ENCODE assay signal across 17 cellular contexts in genomic region chr1:105874621-105875020, GRCh38.
DNase-seq lines count a peak whose midpoint lies in the region; ATAC-seq, FAIRE-seq and TF ChIP-seq lines count a peak whose summit lies in the region.
"Had no signal": no experiment of that assay in that cellular context is flagged by ENCODE, and none has a peak within 500 bp of the region (broad histone marks: within the 10 kb centered on the region; RNA-seq: fewer than 3 reads in every experiment).

No MANE protein-coding gene starts in this region.

- DNase-seq in GM12878 (ENCODE audit: low read depth, low spot score) (no peak), DMS153 treated with DMSO at 0.1 percent for 48 hours (lab: John Stamatoyannopoulos, UW; ENCODE audit: unreplicated experiment) (no peak), AG20443 (ENCODE audit: low spot score) (no peak)
- DNase-seq in stimulated activated CD4-positive, alpha-beta T cell treated with anti-CD3 and anti-CD28 coated beads, Interleukin-4, amount 100 ng/mL, for 24 hours, result no peak
- DNase-seq in stimulated activated CD4-positive, alpha-beta T cell treated with anti-CD3 and anti-CD28 coated beads, Interleukin-1b, Interleukin-23, amount 100 ng/mL, for 48 hours, result no peak
- DNase-seq: activated T-cell treated with anti-CD3 and anti-CD28 coated beads, Interleukin-2, amount 50 U/mL, for 1 hour; CD8-positive, alpha-beta T cell; NCI-H2081 treated with DMSO at 0.1 percent for 48 hours; NK-92 treated with Interleukin-12 subunit alpha and Interleukin-12 subunit beta, amount 100 ng/mL, for 24 hours had no signal

- H3K36me3 ChIP-seq in GM12878 (ENCODE audit: control insufficient read depth in 2 of 2, insufficient read depth in 2 of 2, low read length in 1 of 2), result no peaks in the 10 kb centered on the region
- H3K36me3 ChIP-seq: neural progenitor cell, thoracic aorta had no signal

- no peak overlapping the region for H3K4me3 ChIP-seq in GM12878
- H3K4me3 ChIP-seq: neural progenitor cell, skin epidermis, thoracic aorta had no signal

- peak; percentile 74 for ATAC-seq in GM18867 (IDR thresholded peaks at IDR 0.05; ENCODE audit: unreplicated experiment)
- peak; percentile 84 for ATAC-seq in GM21723 (IDR thresholded peaks at IDR 0.05; ENCODE audit: unreplicated experiment)
- ATAC-seq in HG03159 (IDR thresholded peaks at IDR 0.05; ENCODE audit: unreplicated experiment), result peak; percentile 96
- peak; percentile 29; the same call in 2 of the 3 replicates for ATAC-seq in GM12878
- ATAC-seq: activated CD4-positive, CD25-positive, alpha-beta regulatory T cell treated with anti-CD3 and anti-CD28 coated beads, Interleukin-2, amount 50 U/mL, for 24 hours; CD8-positive, alpha-beta T cell had no signal

- no peak overlapping the region for H3K27ac ChIP-seq in GM12878 (ENCODE audit: control insufficient read depth, insufficient read depth)
- H3K27ac ChIP-seq: KMS-11, neural progenitor cell, skin epidermis, thoracic aorta had no signal

- in situ Hi-C loops in GM12878 (cut with MboI), result no loop called here

- TF ChIP-seq CTCF in GM12878 (IDR thresholded peaks at IDR 0.05 in 2 of 3, conservative IDR thresholded peaks at IDR 0.05 in 1 of 3; ENCODE audit: control insufficient read depth in 2 of 3, extremely low read depth in 1 of 3, insufficient read depth in 1 of 3, low read depth in 3 of 3, low read length in 3 of 3), result no peak

- no peak for TF ChIP-seq RAD21 in GM12878 (IDR thresholded peaks at IDR 0.05; ENCODE audit: insufficient read depth, low read depth, low read length)

- H3K27me3 ChIP-seq in GM12878 (replicated peaks in 1 of 2; ENCODE audit: control insufficient read depth in 2 of 2, insufficient read depth in 2 of 2, low read length in 1 of 2), result no peaks in the 10 kb centered on the region
- H3K27me3 ChIP-seq: neural progenitor cell had no signal

- H2AFZ ChIP-seq in GM12878 (ENCODE audit: control insufficient read depth, low read depth, low read length), result no peak overlapping the region
- H2AFZ ChIP-seq: neural progenitor cell had no signal

- H3K4me1 ChIP-seq in GM12878 (ENCODE audit: control insufficient read depth, insufficient read depth, low read length), result no peaks in the 10 kb centered on the region
- H3K4me1 ChIP-seq: neural progenitor cell had no signal

- RAD21 ChIA-PET in GM12878 (lab: Charles Lee; ENCODE audit: unreplicated experiment), result no interaction called here

- intact Hi-C loops in GM12878 (cut with micrococcal nuclease; ENCODE audit: unreplicated experiment), result no loop called here

- SMC1A ChIA-PET in GM12878 (lab: Charles Lee; ENCODE audit: uncharacterized antibody, unreplicated experiment), result no interaction called here

- no peak for FAIRE-seq in GM12878 (lab: Jason Lieb, UNC)

- no peak for TF ChIP-seq POLR2A in GM12878 (IDR thresholded peaks at IDR 0.05; ENCODE audit: low read depth, low read length)

- H3K79me2 ChIP-seq in GM12878 (ENCODE audit: control insufficient read depth, insufficient read depth, low read length), result no peaks in the 10 kb centered on the region

- no peaks in the 10 kb centered on the region for H3K9me3 ChIP-seq in GM12878 (replicated peaks; ENCODE audit: control insufficient read depth, insufficient read depth, low read length)
- H3K9me3 ChIP-seq: thoracic aorta had no signal

- no peaks in the 10 kb centered on the region for H4K20me1 ChIP-seq in GM12878 (ENCODE audit: control insufficient read depth, insufficient read depth)

- TF ChIP-seq EP300 in GM12878 (IDR thresholded peaks at IDR 0.05; ENCODE audit: borderline replicate concordance in 1 of 2, control insufficient read depth in 1 of 2, low read depth in 2 of 2, low read length in 2 of 2), result no peak

- BruUV-seq in GM12878 (replicated peaks; lab: Mats Ljungman, UMichigan), result no TSS peak

- POLR2A ChIA-PET in GM12878 (lab: Charles Lee), result no interaction called here

- CTCF ChIA-PET in GM12878 (lab: Yijun Ruan, JAX), result no interaction called here

- 0 out of 2 replicates have a peak overlapping the region, but pooled peaks have one; percentile 3 for H3K4me2 ChIP-seq in GM12878 (ENCODE audit: control insufficient read depth, insufficient read depth)
- H3K4me2 ChIP-seq: KMS-11, neural progenitor cell had no signal

- H3K9ac ChIP-seq in GM12878 (ENCODE audit: control insufficient read depth, insufficient read depth, low read length), result no peak overlapping the region
- H3K9ac ChIP-seq: KMS-11, neural progenitor cell had no signal

TF ChIP-seq in GM12878, 131 proteins besides CTCF, POLR2A, EP300 and RAD21 (continues in another document):
- TF ChIP-seq FOXK2 (IDR thresholded peaks at IDR 0.05) (no peak), BCL3 (IDR thresholded peaks at IDR 0.05; ENCODE audit: borderline replicate concordance, insufficient read depth, low read depth, low read length, poor library complexity, severe bottlenecking) (no peak), BRCA1 (IDR thresholded peaks at IDR 0.05; ENCODE audit: low read depth, low read length) (no peak), GABPA (IDR thresholded peaks at IDR 0.05; ENCODE audit: low read depth) (no peak), ATF7 (IDR thresholded peaks at IDR 0.05; ENCODE audit: low read depth) (no peak), ZBTB11 (CRISPR knock-in tag; IDR thresholded peaks at IDR 0.05) (no peak), FOS (IDR thresholded peaks at IDR 0.05; ENCODE audit: borderline replicate concordance, extremely low read depth, insufficient read length) (no peak), ZBTB40 (IDR thresholded peaks at IDR 0.05; ENCODE audit: borderline replicate concordance) (no peak), PAX8 (IDR thresholded peaks at IDR 0.05) (no peak), BHLHE40 (IDR thresholded peaks at IDR 0.05; ENCODE audit: borderline replicate concordance in 1 of 2, low read depth in 2 of 2, low read length in 1 of 2) (no peak), CHD1 (IDR thresholded peaks at IDR 0.05; ENCODE audit: low read depth, low read length) (no peak), GATAD2B (conservative IDR thresholded peaks at IDR 0.05; ENCODE audit: low read depth) (no peak), ESRRA (IDR thresholded peaks at IDR 0.05; ENCODE audit: low read length) (no peak)

Comparison
In these comparisons a context has a peak if more than half of its experiments do, and no peak if none do; other contexts are left out.
1. ATAC-seq: peak in every context shown above with its lines; median percentile 96 in HG03159; 84 in GM21723; 74 in GM18867; 29 in GM12878.